Comparison of ENCODE assay signal across 28 cellular contexts in genomic region chr14:24252289-24253124, GRCh38.
"Had no signal": no experiment of that assay in that cellular context is flagged by ENCODE, and none has a peak within 500 bp of the region (broad histone marks: within the 10 kb centered on the region; RNA-seq: fewer than 3 reads in every experiment).

No MANE protein-coding gene starts in this region.

- H3K4me1 ChIP-seq: colonic mucosa, esophagus muscularis mucosa, lower lobe of right lung, neural progenitor cell, psoas muscle, right atrium auricular region had no signal

- DNase-seq: activated CD4-positive, alpha-beta T cell treated with anti-CD3 and anti-CD28 coated beads for 36 hours; activated CD4-positive, alpha-beta T cell treated with anti-CD3 and anti-CD28 coated beads, Interleukin-2, amount 50 U/mL, for 48 hours; activated CD8-positive, alpha-beta memory T cell treated with anti-CD3 and anti-CD28 coated beads, Interleukin-2, amount 50 U/mL, for 48 hours; activated naive CD4-positive, alpha-beta T cell; activated T-cell treated with anti-CD3 and anti-CD28 coated beads, Interleukin-2, amount 50 U/mL, for 4 hours; colonic mucosa; effector memory CD8-positive, alpha-beta T cell; hypothalamus; lower lobe of right lung; naive thymus-derived CD8-positive, alpha-beta T cell; psoas muscle; stimulated activated CD4-positive, alpha-beta T cell treated with anti-CD3 and anti-CD28 coated beads, Interleukin-2, amount 100 ng/mL, for 24 hours; stimulated activated CD8-positive, alpha-beta memory T cell treated with anti-CD3 and anti-CD28 coated beads, Interleukin-4, amount 100 ng/mL, for 48 hours; stimulated activated naive CD4-positive, alpha-beta T cell; T-helper 1 cell; T-helper 9 cell; upper lobe of left lung had no signal

- H3K27ac ChIP-seq: colonic mucosa, dorsolateral prefrontal cortex, esophagus muscularis mucosa, lower lobe of right lung, neural progenitor cell, psoas muscle, right atrium auricular region, thoracic aorta had no signal

- H3K4me3 ChIP-seq: colonic mucosa, dorsolateral prefrontal cortex, esophagus muscularis mucosa, lower lobe of right lung, neural progenitor cell, psoas muscle, right atrium auricular region, thoracic aorta, upper lobe of left lung had no signal

- H3K36me3 ChIP-seq: colonic mucosa, neural progenitor cell, right atrium auricular region, thoracic aorta had no signal

- ATAC-seq: activated CD4-positive, alpha-beta T cell treated with anti-CD3 and anti-CD28 coated beads for 36 hours; activated T-cell treated with anti-CD3 and anti-CD28 coated beads, Interleukin-2, amount 50 U/mL, for 4 hours; effector memory CD8-positive, alpha-beta T cell; naive thymus-derived CD8-positive, alpha-beta T cell; psoas muscle had no signal

- H3K36me3 Mint-ChIP-seq: neural progenitor cell had no signal

- H3K9me3 ChIP-seq: colonic mucosa, esophagus muscularis mucosa, lower lobe of right lung, psoas muscle, right atrium auricular region, thoracic aorta, upper lobe of left lung had no signal

- FAIRE-seq: astrocyte, frontal cortex, islet of Langerhans had no signal

- H3K27me3 Mint-ChIP-seq: activated CD4-positive, alpha-beta T cell treated with anti-CD3 and anti-CD28 coated beads for 36 hours; activated naive CD8-positive, alpha-beta T cell; central memory CD8-positive, alpha-beta T cell; effector memory CD8-positive, alpha-beta T cell; naive thymus-derived CD8-positive, alpha-beta T cell had no signal

- H3K4me1 Mint-ChIP-seq: neural progenitor cell had no signal

- H3K4me3 Mint-ChIP-seq: activated CD4-positive, alpha-beta T cell treated with anti-CD3 and anti-CD28 coated beads for 36 hours; activated naive CD8-positive, alpha-beta T cell; activated T-cell treated with anti-CD3 and anti-CD28 coated beads, Interleukin-2, amount 50 U/mL, for 4 hours; central memory CD8-positive, alpha-beta T cell; effector memory CD8-positive, alpha-beta T cell; naive thymus-derived CD8-positive, alpha-beta T cell; neural progenitor cell had no signal

- H3K9me3 Mint-ChIP-seq: activated T-cell treated with anti-CD3 and anti-CD28 coated beads, Interleukin-2, amount 50 U/mL, for 4 hours; activated T-helper 2 cell treated with anti-CD3 and anti-CD28 coated beads, Interferon-gamma antibody, Interleukin-2, Interleukin-4, amounts not matched to agents 10 μg/mL and 5 μg/mL and 100 μg/mL, durations not matched to agents 14 hours and 24 hours and 36 hours; central memory CD8-positive, alpha-beta T cell; effector memory CD8-positive, alpha-beta T cell; naive thymus-derived CD8-positive, alpha-beta T cell; neural progenitor cell had no signal

- H3K27me3 ChIP-seq: colonic mucosa, dorsolateral prefrontal cortex, esophagus muscularis mucosa, neural progenitor cell, right atrium auricular region, upper lobe of left lung had no signal

- H3K27ac Mint-ChIP-seq: activated CD4-positive, alpha-beta T cell treated with anti-CD3 and anti-CD28 coated beads for 36 hours; activated naive CD8-positive, alpha-beta T cell; naive thymus-derived CD8-positive, alpha-beta T cell; neural progenitor cell had no signal
